Comparison of ENCODE assay signal across 2 cellular contexts in the genomic region with DNA sequence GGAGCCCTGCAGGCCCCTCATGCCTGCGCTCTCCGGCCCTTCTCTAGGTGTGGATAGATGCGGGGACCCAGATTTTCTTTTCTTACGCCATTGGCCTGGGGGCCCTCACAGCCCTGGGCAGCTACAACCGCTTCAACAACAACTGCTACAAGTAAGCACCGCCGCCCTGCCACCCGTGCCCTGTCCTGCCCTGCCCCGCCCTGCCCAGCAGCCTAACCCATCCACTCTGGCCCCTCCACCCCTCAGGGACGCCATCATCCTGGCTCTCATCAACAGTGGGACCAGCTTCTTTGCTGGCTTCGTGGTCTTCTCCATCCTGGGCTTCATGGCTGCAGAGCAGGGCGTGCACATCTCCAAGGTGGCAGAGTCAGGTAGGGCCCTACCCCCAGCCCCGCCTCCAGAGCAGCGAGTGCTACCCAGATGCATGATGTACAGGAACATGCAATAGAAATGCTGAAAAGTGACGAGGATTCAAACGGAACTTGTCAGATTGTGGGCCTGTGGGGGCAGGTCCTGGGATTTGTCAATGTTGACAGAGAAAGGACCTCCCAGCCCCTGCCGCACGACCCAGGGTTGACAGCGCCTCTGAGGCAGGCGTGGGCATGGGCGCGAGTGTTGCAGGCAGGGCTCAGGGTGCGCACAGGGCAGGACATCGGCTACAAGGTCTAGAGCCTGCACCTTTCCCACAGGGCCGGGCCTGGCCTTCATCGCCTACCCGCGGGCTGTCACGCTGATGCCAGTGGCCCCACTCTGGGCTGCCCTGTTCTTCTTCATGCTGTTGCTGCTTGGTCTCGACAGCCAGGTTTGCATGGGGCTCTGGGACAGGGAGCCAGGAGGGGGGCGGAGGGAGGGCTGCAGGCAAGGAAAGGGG.
TF ChIP-seq lines count a peak whose summit lies in the region.

No MANE protein-coding gene starts in this region.

TF ChIP-seq in HEK293, 187 proteins besides CTCF, POLR2A, EP300 and RAD21:
- no peak for TF ChIP-seq ZNF658 (tag by site-specific recombination; IDR thresholded peaks at IDR 0.05)
- TF ChIP-seq, protein P1, sequence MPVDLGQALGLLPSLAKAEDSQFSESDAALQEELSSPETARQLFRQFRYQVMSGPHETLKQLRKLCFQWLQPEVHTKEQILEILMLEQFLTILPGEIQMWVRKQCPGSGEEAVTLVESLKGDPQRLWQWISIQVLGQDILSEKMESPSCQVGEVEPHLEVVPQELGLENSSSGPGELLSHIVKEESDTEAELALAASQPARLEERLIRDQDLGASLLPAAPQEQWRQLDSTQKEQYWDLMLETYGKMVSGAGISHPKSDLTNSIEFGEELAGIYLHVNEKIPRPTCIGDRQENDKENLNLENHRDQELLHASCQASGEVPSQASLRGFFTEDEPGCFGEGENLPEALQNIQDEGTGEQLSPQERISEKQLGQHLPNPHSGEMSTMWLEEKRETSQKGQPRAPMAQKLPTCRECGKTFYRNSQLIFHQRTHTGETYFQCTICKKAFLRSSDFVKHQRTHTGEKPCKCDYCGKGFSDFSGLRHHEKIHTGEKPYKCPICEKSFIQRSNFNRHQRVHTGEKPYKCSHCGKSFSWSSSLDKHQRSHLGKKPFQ (tag by site-specific recombination; IDR thresholded peaks at IDR 0.05), result no peak
- TF ChIP-seq KLF8 (tag by site-specific recombination; IDR thresholded peaks at IDR 0.05), result peak; percentile 23; the same call in 1 of the 2 replicates
- no peak for TF ChIP-seq ZNF16 (tag by site-specific recombination; IDR thresholded peaks at IDR 0.05; ENCODE audit: low read depth)
- no peak for TF ChIP-seq INSM2 (tag by site-specific recombination; IDR thresholded peaks at IDR 0.05)
- no peak for TF ChIP-seq OSR2 (tag by site-specific recombination; IDR thresholded peaks at IDR 0.05)
- TF ChIP-seq ZNF214 (tag by site-specific recombination; IDR thresholded peaks at IDR 0.05; ENCODE audit: borderline replicate concordance), result no peak
- TF ChIP-seq ZBTB20 (tag by site-specific recombination; IDR thresholded peaks at IDR 0.05), result no peak
- TF ChIP-seq SP3 (tag by site-specific recombination; IDR thresholded peaks at IDR 0.05), result no peak
- no peak for TF ChIP-seq ZSCAN4 (tag by site-specific recombination; IDR thresholded peaks at IDR 0.05)
- TF ChIP-seq ZNF404 (tag by site-specific recombination; IDR thresholded peaks at IDR 0.05), result no peak
- no peak for TF ChIP-seq MYNN (tag by site-specific recombination; IDR thresholded peaks at IDR 0.05; ENCODE audit: borderline replicate concordance)
- TF ChIP-seq PRDM1 (tag by site-specific recombination; IDR thresholded peaks at IDR 0.05), result no peak
- TF ChIP-seq ZBTB17 (tag by site-specific recombination; IDR thresholded peaks at IDR 0.05), result peak; percentile 81
- peak; percentile 60; the same call in 1 of the 2 replicates for TF ChIP-seq ZFP37 (tag by site-specific recombination; IDR thresholded peaks at IDR 0.05)
- no peak for TF ChIP-seq FEZF1 (tag by site-specific recombination; IDR thresholded peaks at IDR 0.05)
- TF ChIP-seq ZNF174 (tag by site-specific recombination; IDR thresholded peaks at IDR 0.05), result no peak
- peak; percentile 80 for TF ChIP-seq KLF1 (tag by site-specific recombination; IDR thresholded peaks at IDR 0.05)
TF ChIP-seq in HEK293: peak in this region for 4.

TF ChIP-seq in K562, 482 proteins besides CTCF, POLR2A, EP300 and RAD21:
- TF ChIP-seq ZNF445 (CRISPR knock-in tag; IDR thresholded peaks at IDR 0.05; ENCODE audit: low read depth) (no peak), GATAD2B (IDR thresholded peaks at IDR 0.05; ENCODE audit: borderline replicate concordance) (no peak), PURB (CRISPR knock-in tag; IDR thresholded peaks at IDR 0.05; ENCODE audit: low read depth) (no peak), SUPT5H (IDR thresholded peaks at IDR 0.05) (0 out of 2 replicates have a peak, but pooled peaks have one; percentile 25), ZBTB33 (CRISPR knock-in tag; IDR thresholded peaks at IDR 0.05) (no peak), ATF7 (IDR thresholded peaks at IDR 0.05) (no peak), FOXP1 (CRISPR knock-in tag; IDR thresholded peaks at IDR 0.05) (no peak), RBM22 (IDR thresholded peaks at IDR 0.05; ENCODE audit: low read depth, low read length, poor library complexity, severe bottlenecking) (peak; percentile 43), ZNF263 (CRISPR knock-in tag; IDR thresholded peaks at IDR 0.05; ENCODE audit: borderline replicate concordance) (no peak), CBX5 (IDR thresholded peaks at IDR 0.05; ENCODE audit: borderline replicate concordance, low read depth) (no peak), CCNT2 (IDR thresholded peaks at IDR 0.05; ENCODE audit: borderline replicate concordance, extremely low read depth, insufficient read length, low read depth, low read length) (peak; percentile 18), ARID3A (IDR thresholded peaks at IDR 0.05; ENCODE audit: borderline replicate concordance, low read depth, low read length) (no peak), RBFOX2 (IDR thresholded peaks at IDR 0.05; ENCODE audit: low read depth, low read length) (peak; percentile 36), TRIM24 (IDR thresholded peaks at IDR 0.05) (no peak), POLR2G (IDR thresholded peaks at IDR 0.05; ENCODE audit: low read depth, low read length) (peak; percentile 60), ZNF699 (CRISPR knock-in tag; IDR thresholded peaks at IDR 0.05; ENCODE audit: insufficient replicate concordance) (no peak)
- TF ChIP-seq, protein P2, sequence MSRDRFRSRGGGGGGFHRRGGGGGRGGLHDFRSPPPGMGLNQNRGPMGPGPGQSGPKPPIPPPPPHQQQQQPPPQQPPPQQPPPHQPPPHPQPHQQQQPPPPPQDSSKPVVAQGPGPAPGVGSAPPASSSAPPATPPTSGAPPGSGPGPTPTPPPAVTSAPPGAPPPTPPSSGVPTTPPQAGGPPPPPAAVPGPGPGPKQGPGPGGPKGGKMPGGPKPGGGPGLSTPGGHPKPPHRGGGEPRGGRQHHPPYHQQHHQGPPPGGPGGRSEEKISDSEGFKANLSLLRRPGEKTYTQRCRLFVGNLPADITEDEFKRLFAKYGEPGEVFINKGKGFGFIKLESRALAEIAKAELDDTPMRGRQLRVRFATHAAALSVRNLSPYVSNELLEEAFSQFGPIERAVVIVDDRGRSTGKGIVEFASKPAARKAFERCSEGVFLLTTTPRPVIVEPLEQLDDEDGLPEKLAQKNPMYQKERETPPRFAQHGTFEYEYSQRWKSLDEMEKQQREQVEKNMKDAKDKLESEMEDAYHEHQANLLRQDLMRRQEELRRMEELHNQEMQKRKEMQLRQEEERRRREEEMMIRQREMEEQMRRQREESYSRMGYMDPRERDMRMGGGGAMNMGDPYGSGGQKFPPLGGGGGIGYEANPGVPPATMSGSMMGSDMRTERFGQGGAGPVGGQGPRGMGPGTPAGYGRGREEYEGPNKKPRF (IDR thresholded peaks at IDR 0.05; ENCODE audit: low read depth, low read length), result no peak
